Comparison of ENCODE assay signal across 8 cellular contexts in genomic region chr2:191012845-191013616, GRCh38. TPM values are rescaled to one million over a fixed set of nuclear protein-coding genes. Genes with fewer than 3 reads are reported as not detected.
A peak's percentile ranks its signal among the peaks of the same experiment; 100 is the strongest.
DNase-seq lines count a peak whose midpoint lies in the region; ATAC-seq and TF ChIP-seq lines count a peak whose summit lies in the region.

No MANE protein-coding gene starts in this region.

- H3K4me3 Mint-ChIP-seq in central memory CD8-positive, alpha-beta T cell: no peak overlapping the region

- no peak for TF ChIP-seq CTCF in BE2C (IDR thresholded peaks at IDR 0.05; ENCODE audit: low read depth, low read length)

- H3K9me3 Mint-ChIP-seq in central memory CD8-positive, alpha-beta T cell: no peaks in the 10 kb centered on the region

- ATAC-seq in HG03442 (IDR thresholded peaks at IDR 0.05; ENCODE audit: unreplicated experiment) (peak; percentile 0), HG02623 (IDR thresholded peaks at IDR 0.05; ENCODE audit: unreplicated experiment) (no peak), GM19452 (IDR thresholded peaks at IDR 0.05; ENCODE audit: unreplicated experiment) (no peak)
- ATAC-seq in central memory CD8-positive, alpha-beta T cell (replicated peaks; ENCODE audit: extremely low read depth, poor library complexity, severe bottlenecking): peak; percentile 24

- peaks cover 5% of the 10 kb centered on the region for H3K36me3 ChIP-seq in BE2C

- H3K4me3 ChIP-seq in BE2C (ENCODE audit: low read depth, low read length): peak overlapping the region; percentile 80

- no peaks in the 10 kb centered on the region for H3K27me3 ChIP-seq in BE2C

- H3K9me3 ChIP-seq in BE2C: no peaks in the 10 kb centered on the region

- H3K4me1 ChIP-seq in BE2C: peaks cover 4% of the 10 kb centered on the region; the same call in 1 of the 2 replicates

- H3K27me3 Mint-ChIP-seq in central memory CD8-positive, alpha-beta T cell: no peaks in the 10 kb centered on the region

- peaks cover 20% of the 10 kb centered on the region for H3K36me3 Mint-ChIP-seq in central memory CD8-positive, alpha-beta T cell (ENCODE audit: insufficient read depth)

- H3K27ac Mint-ChIP-seq in central memory CD8-positive, alpha-beta T cell (ENCODE audit: low read depth): no peak overlapping the region

- peaks cover 19% of the 10 kb centered on the region for H3K4me1 Mint-ChIP-seq in central memory CD8-positive, alpha-beta T cell

- DNase-seq in BE2C (no peak), midbrain (lab: John Stamatoyannopoulos, UW) (peak; percentile 4), KG1 (lab: John Stamatoyannopoulos, UW) (no peak), iPS-NIHi7 (ENCODE audit: extremely low spot score) (no peak)
- no peak for DNase-seq in central memory CD8-positive, alpha-beta T cell (ENCODE audit: low spot score in 2 of 2)

RNA-seq across cellular contexts. Expression of gene STAT1, which starts 0.9 kb away (rescaled TPM):
- polyA plus RNA-seq in BE2C (2012; ENCODE audit: insufficient read depth, insufficient read length, low read depth): 13.9 TPM

Comparison
In these comparisons a context has a peak if more than half of its experiments do, and no peak if none do; other contexts are left out.
1. ATAC-seq: peak in HG03442 (single experiment) and central memory CD8-positive, alpha-beta T cell (single experiment); none in HG02623 (single experiment) and GM19452 (single experiment).